10 cellular contexts compared by ENCODE assay signal in the genomic region with DNA sequence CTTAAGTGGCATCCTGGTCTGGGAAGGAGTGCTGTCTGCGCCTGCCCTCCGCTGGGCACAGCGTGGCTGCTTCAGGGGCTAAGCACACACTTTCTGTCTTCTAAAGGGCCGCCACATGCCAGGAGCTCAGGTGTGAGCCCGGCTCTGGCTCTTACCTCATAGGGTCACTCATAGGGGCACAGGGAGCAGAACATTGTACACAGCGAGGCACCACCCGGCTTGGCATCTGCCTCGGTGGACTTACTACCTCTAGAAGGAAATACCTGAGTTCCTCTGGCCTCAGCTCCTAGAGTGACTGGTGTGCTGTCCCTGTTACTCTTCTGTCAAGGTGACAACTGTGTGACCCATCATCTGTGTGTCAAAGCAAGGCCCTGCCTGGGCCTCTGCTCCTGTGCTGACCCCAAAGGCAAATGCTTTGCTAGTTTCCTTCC. TPM values are rescaled to one million over a fixed set of nuclear protein-coding genes. Genes with fewer than 3 reads are reported as not detected.
DNase-seq lines count a peak whose midpoint lies in the region; ATAC-seq and TF ChIP-seq lines count a peak whose summit lies in the region.
"Had no signal": no experiment of that assay in that cellular context is flagged by ENCODE, and none has a peak within 500 bp of the region (broad histone marks: within the 10 kb centered on the region; RNA-seq: fewer than 3 reads in every experiment).

No MANE protein-coding gene starts in this region.

- peak; percentile 43 to 74 (median 64) for DNase-seq in adrenal gland
- peak; percentile 56 for DNase-seq in islet precursor cell
- peak; percentile 4 for DNase-seq in stimulated activated naive CD8-positive, alpha-beta T cell treated with anti-CD3 and anti-CD28 coated beads, Interleukin-15, Interleukin-2, amounts not matched to agents 100 U/mL and 50 U/mL, for 24 hours
- no peak for DNase-seq in epidermal melanocyte (ENCODE audit: insufficient read length, low spot score)
- DNase-seq: OCI-M1 had no signal

- H3K9me3 Mint-ChIP-seq in IgD-negative memory B cell = no peaks in the 10 kb centered on the region
- H3K9me3 Mint-ChIP-seq: mesothelial cell of epicardium had no signal

- no peak overlapping the region for H3K4me3 ChIP-seq in adrenal gland

- WGBS in adrenal gland, 4 donors = 79 to 90% (median 85%) methylated on average over 5 to 8 of the region's 8 CpGs

- TF ChIP-seq CTCF in adrenal gland (IDR thresholded peaks at IDR 0.05) = no peak

- peak overlapping the region in 2 of 3 donors; percentile 41 to 81 for H3K27ac Mint-ChIP-seq in IgD-negative memory B cell
- H3K27ac Mint-ChIP-seq: mesothelial cell of epicardium had no signal

- H3K27ac ChIP-seq in adrenal gland = peak overlapping the region; percentile 34 to 100 (median 73)

- peaks cover 0 to 58% of the 10 kb centered on the region in 2 donors for H3K36me3 ChIP-seq in adrenal gland (replicated peaks in 1 of 2)

- peaks cover 37 to 56% (median 44%) of the 10 kb centered on the region in 3 donors for H3K4me1 Mint-ChIP-seq in IgD-negative memory B cell

- peaks cover 3% of the 10 kb centered on the region for H3K36me3 Mint-ChIP-seq in IgD-negative memory B cell

- no peak for ATAC-seq in stimulated activated naive CD8-positive, alpha-beta T cell treated with anti-CD3 and anti-CD28 coated beads, Interleukin-15, Interleukin-2, amounts not matched to agents 100 U/mL and 50 U/mL, for 24 hours
- no peak for ATAC-seq in GM18517 (IDR thresholded peaks at IDR 0.05; ENCODE audit: unreplicated experiment)
- ATAC-seq in GM18498 (IDR thresholded peaks at IDR 0.05; ENCODE audit: unreplicated experiment) = no peak
- ATAC-seq in GM21619 (IDR thresholded peaks at IDR 0.05; ENCODE audit: unreplicated experiment) = no peak

- intact Hi-C loops in adrenal gland (cut with DNase I) = no loop called here

- peaks cover 47 to 100% of the 10 kb centered on the region in 2 donors for H3K4me1 ChIP-seq in adrenal gland (replicated peaks in 1 of 2)

- no peaks in the 10 kb centered on the region for H3K27me3 ChIP-seq in adrenal gland

- H3K27me3 Mint-ChIP-seq in IgD-negative memory B cell = peaks cover 3% of the 10 kb centered on the region

- H3K9me3 ChIP-seq in adrenal gland (replicated peaks in 1 of 3) = no peaks in the 10 kb centered on the region

- no peak for TF ChIP-seq POLR2A in adrenal gland (IDR thresholded peaks at IDR 0.05)

- no peak overlapping the region for H3K4me3 Mint-ChIP-seq in IgD-negative memory B cell
- H3K4me3 Mint-ChIP-seq: mesothelial cell of epicardium had no signal

RNA-seq across cellular contexts. Expression of gene NEAT1, which starts 13.4 kb away (rescaled TPM):
- polyA plus RNA-seq in IgD-negative memory B cell (1.2 TPM), adrenal gland (1,000 to 10,000 TPM in 2 of 3 donors, 100 to 1,000 TPM in 1; 216 to 6,838 (median 2,645) TPM)
- 1,000 to 10,000 TPM in 3 of 8 donors, 100 to 1,000 TPM in 4, 10 to 100 TPM in 1; 64.3 to 1,661 (median 335) TPM for total RNA-seq in adrenal gland

RNA-seq across cellular contexts. Expression of gene FRMD8, which starts 49.6 kb away (rescaled TPM):
- 54.2 TPM for polyA plus RNA-seq in IgD-negative memory B cell
- total RNA-seq in adrenal gland = 10 to 100 TPM; 20.6 to 52.1 (median 39.6) TPM
- polyA plus RNA-seq in adrenal gland = 10 to 100 TPM in 2 of 3 donors, 1 to 10 TPM in 1; 5.3 to 21.3 (median 20.4) TPM

RNA-seq across cellular contexts. Expression of gene SLC25A45, which starts 53.5 kb away (rescaled TPM):
- polyA plus RNA-seq in IgD-negative memory B cell (17.8 TPM), adrenal gland (10 to 100 TPM in 2 of 3 donors, 1 to 10 TPM in 1; 2.4 to 21.0 (median 14.7) TPM)
- 10 to 100 TPM in 1 of 8 donors, 1 to 10 TPM in 7; 1.1 to 12.7 (median 6.7) TPM for total RNA-seq in adrenal gland

Comparison
In these comparisons a context has a peak if more than half of its experiments do, and no peak if none do; other contexts are left out.
1. RNA of gene NEAT1, which starts 13.4 kb away (polyA plus RNA-seq): 216 to 6,838 TPM in adrenal gland; 1.2 TPM in IgD-negative memory B cell (single experiment); every median in the first group is over 100 times any median in the second.